ENCODE assay signal across 25 cellular contexts in the genomic region with DNA sequence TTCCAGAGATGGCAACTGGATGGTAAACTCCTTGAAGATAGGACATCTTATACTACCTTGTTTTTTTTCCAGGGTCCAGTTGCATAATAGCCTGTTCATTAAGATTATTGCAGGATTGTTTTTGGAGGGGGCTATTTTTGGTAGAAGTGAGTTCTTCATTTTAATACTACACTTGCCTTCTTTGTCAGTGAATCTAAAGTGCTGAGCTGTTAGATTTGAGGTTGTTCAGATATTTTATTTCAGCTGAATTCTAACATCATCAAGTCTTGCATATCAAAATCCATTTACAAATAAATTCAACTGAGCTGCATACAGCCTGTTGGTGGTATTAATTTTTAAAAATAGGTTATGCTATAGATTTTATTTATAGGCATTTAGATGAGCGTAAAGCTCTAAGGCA.
"Had no signal": no experiment of that assay in that cellular context is flagged by ENCODE, and none has a peak within 500 bp of the region (broad histone marks: within the 10 kb centered on the region; RNA-seq: fewer than 3 reads in every experiment).

No MANE protein-coding gene starts in this region.

- H3K36me3 ChIP-seq: lower lobe of right lung, pancreas, prostate gland, sigmoid colon, spleen, tibial nerve, uterus had no signal

- DNase-seq: kidney glomerular epithelial cell; left cardiac atrium; lower lobe of right lung; mammary epithelial cell; mesenchymal stem cell; naive B cell; natural killer cell; nephron progenitor cell; nucleus accumbens; pancreas; posterior cingulate gyrus; retina; right cardiac atrium; sigmoid colon; small intestine; spleen; stimulated activated CD4-positive, alpha-beta T cell treated with anti-CD3 and anti-CD28 coated beads, Interleukin-4, amount 100 ng/mL, for 24 hours; stimulated activated naive CD4-positive, alpha-beta T cell treated with Interleukin-2 at 50 U/mL for 16 hours; stimulated activated naive CD8-positive, alpha-beta T cell treated with anti-CD3 and anti-CD28 coated beads, Interleukin-15, amount 100 ng/mL, for 72 hours; substantia nigra; uterus had no signal

- H3K4me3 ChIP-seq: lower lobe of right lung, pancreas, prostate gland, sigmoid colon, spleen, tibial nerve, uterus had no signal

- H3K9me3 ChIP-seq: lower lobe of right lung, pancreas, prostate gland, sigmoid colon, spleen, tibial nerve, uterus had no signal

- H3K27ac ChIP-seq: lower lobe of right lung, pancreas, prostate gland, sigmoid colon, spleen, tibial nerve, uterus had no signal

- H3K4me1 ChIP-seq: lower lobe of right lung, spleen, uterus had no signal

- H3K27me3 ChIP-seq: pancreas, sigmoid colon, spleen, tibial nerve, uterus had no signal

- ATAC-seq: left lobe of liver; lower lobe of right lung; natural killer cell; pancreas; right cardiac atrium; stimulated activated memory B cell treated with anti-CD40 and anti-IgM and Interleukin-4, amounts not matched to agents 10 μg/mL and 1 μg/mL and 100 μg/mL, for 72 hours; stimulated activated naive CD8-positive, alpha-beta T cell treated with anti-CD3 and anti-CD28 coated beads, Interleukin-15, amount 100 ng/mL, for 72 hours had no signal
